In the genomic region with DNA sequence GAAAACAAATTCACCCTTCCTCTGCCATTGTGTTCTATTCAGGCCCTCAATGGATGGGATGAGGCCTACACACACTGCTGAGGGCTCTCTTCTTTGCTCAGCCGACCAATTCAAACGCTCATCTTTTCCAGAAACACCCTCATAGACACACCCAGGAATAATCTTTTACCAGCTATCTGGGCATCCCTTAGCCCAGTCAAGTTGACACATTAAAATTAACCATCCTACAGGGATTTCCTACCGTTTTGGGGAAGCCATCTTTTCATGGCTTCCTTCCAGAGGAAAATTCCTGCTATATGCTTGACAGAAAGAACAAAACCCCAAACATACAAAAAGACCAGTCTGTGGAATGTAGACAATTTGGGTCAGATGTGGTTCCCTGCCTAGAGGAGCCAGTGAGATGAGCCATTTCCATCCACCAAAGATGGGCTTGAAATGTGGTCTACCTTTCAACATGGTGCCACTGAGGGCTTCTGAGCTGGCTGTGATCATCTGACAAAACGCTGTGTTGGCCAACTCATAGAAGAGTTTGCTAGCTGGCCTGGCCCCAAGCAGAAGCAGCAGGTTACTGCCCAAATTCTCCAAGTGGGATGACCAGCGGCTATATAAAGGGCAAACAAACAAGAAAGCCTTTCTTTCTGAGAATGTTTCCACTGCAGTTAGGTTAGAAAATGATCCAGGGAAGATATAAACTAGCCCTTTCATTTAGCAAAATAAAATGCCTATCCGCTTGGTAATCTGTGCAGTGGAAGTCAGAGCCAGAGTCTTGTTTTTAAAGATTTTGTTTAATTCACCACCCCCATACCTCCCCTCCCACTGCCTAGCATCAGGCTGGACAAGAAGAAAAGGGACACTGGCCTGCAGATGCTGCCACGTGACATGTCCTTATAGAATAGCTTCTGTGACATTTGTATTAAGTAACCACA, we compare ENCODE assay signal across 18 cellular contexts.
A peak's percentile ranks its signal among the peaks of the same experiment; 100 is the strongest.
DNase-seq lines count a peak whose midpoint lies in the region; ATAC-seq and TF ChIP-seq lines count a peak whose summit lies in the region.
"Had no signal": no experiment of that assay in that cellular context is flagged by ENCODE, and none has a peak within 500 bp of the region (broad histone marks: within the 10 kb centered on the region; RNA-seq: fewer than 3 reads in every experiment).

No MANE protein-coding gene starts in this region.

- H3K4me3 ChIP-seq in astrocyte of the spinal cord (ENCODE audit: low read depth, low read length): no peak overlapping the region
- H3K4me3 ChIP-seq: gastrocnemius medialis, stomach had no signal

- DNase-seq in AG20443 (ENCODE audit: low spot score) (peak; percentile 33), astrocyte of the spinal cord (ENCODE audit: low read depth, low spot score) (peak; percentile 16), left ventricle myocardium superior (no peak), stromal cell of bone marrow (ENCODE audit: low read depth) (peak; percentile 51), NCI-H2196 (lab: John Stamatoyannopoulos, UW; ENCODE audit: unreplicated experiment) (no peak), NOMO-1 treated with dmso at 0.1 percent for 144 hours (lab: John Stamatoyannopoulos, UW; ENCODE audit: unreplicated experiment) (no peak), islet precursor cell (no peak)
- DNase-seq: activated effector memory CD4-positive, alpha-beta T cell treated with anti-CD3 and anti-CD28 coated beads, Interleukin-2, amount 50 U/mL, for 16 hours; dermis blood vessel endothelial cell; gastrocnemius medialis; left colon; midbrain; NCI-H1436; NCI-H748 treated with DMSO at 0.1 percent for 48 hours; small intestine; stomach had no signal

- intact Hi-C loops in left ventricle myocardium superior (cut with micrococcal nuclease): no loop called here

- in situ Hi-C loops in astrocyte of the spinal cord (cut with HindIII; ENCODE audit: low sequenced_read_pairs): no loop called here

- no peak for TF ChIP-seq CTCF in astrocyte of the spinal cord (IDR thresholded peaks at IDR 0.05; ENCODE audit: low read depth, low read length)

- ATAC-seq in left ventricle myocardium superior (peak; percentile 60), GM18505 (IDR thresholded peaks at IDR 0.05; ENCODE audit: unreplicated experiment) (no peak)
- ATAC-seq: gastrocnemius medialis, HepG2, left colon had no signal

- TF ChIP-seq POLR2A in GM18505 (IDR thresholded peaks at IDR 0.05; ENCODE audit: borderline replicate concordance, extremely low read depth, insufficient read depth, insufficient read length): no peak

Comparison
In these comparisons a context has a peak if more than half of its experiments do, and no peak if none do; other contexts are left out.
1. DNase-seq: peak in AG20443 (single experiment), astrocyte of the spinal cord (single experiment) and stromal cell of bone marrow (single experiment); none in left ventricle myocardium superior (single experiment), NCI-H2196 (single experiment), NOMO-1 treated with dmso at 0.1 percent for 144 hours (single experiment) and islet precursor cell (single experiment).